Comparison of ENCODE assay signal across 12 cellular contexts in genomic region chr9:91843623-91844111, GRCh38.
DNase-seq lines count a peak whose midpoint lies in the region; ATAC-seq and TF ChIP-seq lines count a peak whose summit lies in the region.
"Had no signal": no experiment of that assay in that cellular context is flagged by ENCODE, and none has a peak within 500 bp of the region (broad histone marks: within the 10 kb centered on the region; RNA-seq: fewer than 3 reads in every experiment).

No MANE protein-coding gene starts in this region.

- H3K9ac ChIP-seq in colonic mucosa (ENCODE audit: low read depth in 2 of 2, low read length in 2 of 2) (no peak overlapping the region), stomach smooth muscle (ENCODE audit: low read length in 2 of 2) (no peak overlapping the region)

- intact Hi-C loops in colonic mucosa (cut with DNase I), result no loop called here
- intact Hi-C loops in lower lobe of right lung (cut with DNase I), result no loop called here

- DNase-seq in DMS79 treated with DMSO at 0.1 percent for 48 hours (lab: John Stamatoyannopoulos, UW), result peak; percentile 4
- DNase-seq in DMS79 (lab: John Stamatoyannopoulos, UW), result no peak
- no peak for DNase-seq in colonic mucosa
- DNase-seq in lower lobe of right lung, result no peak
- no peak for DNase-seq in activated effector memory CD4-positive, alpha-beta T cell treated with Interleukin-2 at 50 U/mL for 16 hours
- DNase-seq in hippocampal formation (lab: John Stamatoyannopoulos, UW), result no peak
- DNase-seq: effector CD8-positive, alpha-beta T cell; EL; NCI-H1092 had no signal

- H3K27me3 ChIP-seq in colonic mucosa (no peaks in the 10 kb centered on the region), lower lobe of right lung (ENCODE audit: low read depth) (peaks cover 4% of the 10 kb centered on the region), stomach smooth muscle (ENCODE audit: control insufficient read depth in 1 of 2, insufficient read depth in 2 of 2, low read length in 2 of 2) (no peaks in the 10 kb centered on the region)

- TF ChIP-seq CTCF in colonic mucosa (IDR thresholded peaks at IDR 0.05) (no peak), lower lobe of right lung (IDR thresholded peaks at IDR 0.05) (no peak)

- H3K4me1 ChIP-seq in colonic mucosa, result peaks cover 2% of the 10 kb centered on the region
- H3K4me1 ChIP-seq in lower lobe of right lung, result peaks cover 15% of the 10 kb centered on the region
- peaks cover 72% of the 10 kb centered on the region for H3K4me1 ChIP-seq in stomach smooth muscle (ENCODE audit: control insufficient read depth, insufficient read depth, low read length)
- H3K4me1 ChIP-seq: HAP-1 had no signal

- peak overlapping the region; percentile 33 for H3K27ac ChIP-seq in colonic mucosa
- H3K27ac ChIP-seq in lower lobe of right lung, result no peak overlapping the region
- peak overlapping the region; percentile 84 for H3K27ac ChIP-seq in stomach smooth muscle (ENCODE audit: low read length)

- H3K4me3 ChIP-seq in colonic mucosa, result no peak overlapping the region
- H3K4me3 ChIP-seq in lower lobe of right lung, result peak overlapping the region; percentile 5
- H3K4me3 ChIP-seq in stomach smooth muscle (ENCODE audit: low read length in 2 of 2), result peak overlapping the region in 1 of 2 donors; percentile 58
- H3K4me3 ChIP-seq: HAP-1 had no signal

- ATAC-seq in lower lobe of right lung (peak; percentile 35 to 36), GM21423 (IDR thresholded peaks at IDR 0.05; ENCODE audit: unreplicated experiment) (no peak)

- H3K36me3 ChIP-seq in colonic mucosa (no peaks in the 10 kb centered on the region), lower lobe of right lung (no peaks in the 10 kb centered on the region), stomach smooth muscle (ENCODE audit: control insufficient read depth in 2 of 2, insufficient read depth in 2 of 2, low read length in 2 of 2) (no peaks in the 10 kb centered on the region)
- H3K36me3 ChIP-seq: HAP-1 had no signal

- no peaks in the 10 kb centered on the region for H3K9me3 ChIP-seq in colonic mucosa
- H3K9me3 ChIP-seq in lower lobe of right lung, result no peaks in the 10 kb centered on the region
- H3K9me3 ChIP-seq in stomach smooth muscle (ENCODE audit: control insufficient read depth in 2 of 2, low read length in 2 of 2), result no peaks in the 10 kb centered on the region
- H3K9me3 ChIP-seq: HAP-1 had no signal
